7 cellular contexts compared by ENCODE assay signal in the genomic region with DNA sequence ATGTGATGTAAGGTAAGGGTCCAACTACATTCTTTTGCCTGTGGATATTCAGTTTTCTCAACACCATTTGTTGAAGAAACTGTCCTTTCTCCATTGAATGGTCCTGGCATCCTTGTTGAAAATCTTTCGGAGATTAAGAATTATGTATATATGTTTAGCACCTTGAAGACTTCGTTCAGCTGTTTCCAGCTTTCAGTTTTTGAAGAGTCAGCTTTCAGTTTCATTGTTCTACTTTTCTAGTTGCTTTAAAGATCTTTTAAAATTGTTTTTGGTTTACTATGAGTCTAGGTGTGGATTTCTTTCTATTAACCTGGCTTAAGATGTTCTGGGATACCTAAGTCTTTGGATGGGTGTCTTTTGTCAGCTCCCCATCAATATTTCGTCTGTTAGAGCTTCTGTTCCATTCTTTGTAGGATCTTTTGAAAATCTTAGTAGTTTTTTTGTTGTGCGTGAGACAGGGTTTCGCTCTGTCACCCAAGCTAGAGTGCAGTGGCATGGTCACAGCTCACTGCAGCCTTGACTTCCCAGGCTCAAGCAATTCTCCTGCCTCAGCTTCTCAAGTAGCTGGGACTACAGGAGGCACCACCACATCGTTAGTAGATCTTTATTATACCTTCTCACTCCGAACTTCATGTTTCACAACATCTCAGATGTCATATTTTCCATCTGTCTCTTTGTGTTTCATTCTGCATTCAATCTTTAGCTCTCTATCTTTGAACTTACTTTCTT.
A peak's percentile ranks its signal among the peaks of the same experiment; 100 is the strongest.
DNase-seq lines count a peak whose midpoint lies in the region; ATAC-seq and TF ChIP-seq lines count a peak whose summit lies in the region.

No MANE protein-coding gene starts in this region.

- H3K4me3 ChIP-seq in Peyer's patch (peak overlapping the region in 1 of 4 donors; percentile 5), spleen (peak overlapping the region in 3 of 8 donors; percentile 8 to 43 (median 11)), lower leg skin (ENCODE audit: low read depth, poor library complexity, severe bottlenecking) (no peak overlapping the region)

- TF ChIP-seq CTCF in Peyer's patch (IDR thresholded peaks at IDR 0.05), result no peak
- no peak for TF ChIP-seq CTCF in spleen (IDR thresholded peaks at IDR 0.05 in 8 of 11, conservative IDR thresholded peaks at IDR 0.05 in 3 of 11)
- TF ChIP-seq CTCF in lower leg skin (IDR thresholded peaks at IDR 0.05), result no peak

- TF ChIP-seq POLR2A in Peyer's patch (IDR thresholded peaks at IDR 0.05), result no peak
- TF ChIP-seq POLR2A in spleen (IDR thresholded peaks at IDR 0.05), result no peak
- no peak for TF ChIP-seq POLR2A in lower leg skin (IDR thresholded peaks at IDR 0.05)

- DNase-seq in Peyer's patch, result peak in 2 of 3 donors; percentile 58 to 69
- DNase-seq in spleen, result no peak
- no peak for DNase-seq in foreskin melanocyte
- DNase-seq in cardiac septum (ENCODE audit: low spot score), result no peak
- DNase-seq in lower leg skin (ENCODE audit: low spot score in 2 of 2), result no peak

- H3K27me3 ChIP-seq in Peyer's patch (no peaks in the 10 kb centered on the region), spleen (replicated peaks in 1 of 7) (no peaks in the 10 kb centered on the region)

- intact Hi-C loops in spleen (cut with DNase I; ENCODE audit: low total_unique reads), result no loop called here
- intact Hi-C loops in cardiac septum (cut with DNase I), result loop anchor here (10.0 kb wide), 1 partner anchor 125 kb away; no protein-coding TSS in a partner anchor
- intact Hi-C loops in lower leg skin (cut with DNase I; ENCODE audit: low total_unique reads), result no loop called here

- H3K9me3 ChIP-seq in Peyer's patch, result no peaks in the 10 kb centered on the region
- H3K9me3 ChIP-seq in spleen, result no peaks in the 10 kb centered on the region

- H3K36me3 ChIP-seq in Peyer's patch, result no peaks in the 10 kb centered on the region
- H3K36me3 ChIP-seq in spleen, result no peaks in the 10 kb centered on the region

- H3K27ac ChIP-seq in Peyer's patch (peak overlapping the region; percentile 51 to 71 (median 62)), spleen (peak overlapping the region; percentile 45 to 82 (median 76))

- 55 to 67% (median 60%) methylated on average over 7 of the region's 7 CpGs for WGBS in spleen, 5 donors
- WGBS in lower leg skin, 2 donors, result 83 to 89% methylated on average over 7 of the region's 7 CpGs

- H3K4me1 ChIP-seq in Peyer's patch, result peaks cover 0 to 10% (median 0%) of the 10 kb centered on the region in 4 donors
- H3K4me1 ChIP-seq in spleen, result peaks cover 3 to 51% (median 24%) of the 10 kb centered on the region in 6 donors

- peak; percentile 50 for ATAC-seq in GM19025 (IDR thresholded peaks at IDR 0.05; ENCODE audit: low read depth, unreplicated experiment)
- ATAC-seq in HG02763 (IDR thresholded peaks at IDR 0.05; ENCODE audit: unreplicated experiment), result peak; percentile 53

Comparison
In these comparisons a context has a peak if more than half of its experiments do, and no peak if none do; other contexts are left out.
1. DNase-seq: peak in Peyer's patch (2 of 3); none in spleen (single experiment), foreskin melanocyte (single experiment), cardiac septum (single experiment) and lower leg skin (0 of 2).